In genomic region chr18:69400253-69400975, GRCh38 we compare ENCODE assay signal across 9 cellular contexts. TPM values are rescaled to one million over a fixed set of nuclear protein-coding genes. Genes with fewer than 3 reads are reported as not detected.
DNase-seq lines count a peak whose midpoint lies in the region; ATAC-seq and TF ChIP-seq lines count a peak whose summit lies in the region.
"Had no signal": no experiment of that assay in that cellular context is flagged by ENCODE, and none has a peak within 500 bp of the region (broad histone marks: within the 10 kb centered on the region; RNA-seq: fewer than 3 reads in every experiment).

Gene DOK6, plus strand, starts transcription at chr18:69400888.

- H3K36me3 ChIP-seq in HUES64 (ENCODE audit: insufficient read depth, low read length) (no peaks in the 10 kb centered on the region), SJSA1 (no peaks in the 10 kb centered on the region), suprapubic skin (no peaks in the 10 kb centered on the region)

- peak within 1 kb of the TSS; percentile 30 to 70 for H3K4me3 Mint-ChIP-seq in effector memory CD8-positive, alpha-beta T cell
- H3K4me3 Mint-ChIP-seq: dendritic cell treated with granulocyte-macrophage colony-stimulating factor and Interleukin-4, amounts not matched to agents 40 ng/mL and 50 ng/mL, for 4 days had no signal

- no peaks in the 10 kb centered on the region for H3K9me3 Mint-ChIP-seq in effector memory CD8-positive, alpha-beta T cell
- H3K9me3 Mint-ChIP-seq: dendritic cell treated with granulocyte-macrophage colony-stimulating factor and Interleukin-4, amounts not matched to agents 40 ng/mL and 50 ng/mL, for 4 days had no signal

- TF ChIP-seq POLR2A in lower leg skin (IDR thresholded peaks at IDR 0.05), result no peak
- no peak for TF ChIP-seq POLR2A in suprapubic skin (IDR thresholded peaks at IDR 0.05)

- H3K9me3 ChIP-seq in HUES64 (ENCODE audit: insufficient read depth, low read depth, low read length) (no peaks in the 10 kb centered on the region), SJSA1 (replicated peaks) (no peaks in the 10 kb centered on the region), suprapubic skin (no peaks in the 10 kb centered on the region)

- no peaks in the 10 kb centered on the region for H3K36me3 Mint-ChIP-seq in effector memory CD8-positive, alpha-beta T cell (ENCODE audit: insufficient read depth)

- under 1% methylated on average over 78 of the region's 79 CpGs for WGBS in HUES64
- 1 to 2% methylated on average over 20 to 39 of the region's 79 CpGs for WGBS in lower leg skin, 2 donors
- 2% methylated on average over 40 of the region's 79 CpGs for WGBS in suprapubic skin

- ATAC-seq in effector memory CD8-positive, alpha-beta T cell (replicated peaks), result no peak
- ATAC-seq in HG03432 (IDR thresholded peaks at IDR 0.05; ENCODE audit: unreplicated experiment) (no peak), HG03571 (IDR thresholded peaks at IDR 0.05; ENCODE audit: unreplicated experiment) (no peak)

- no peak for TF ChIP-seq CTCF in AG10803 (conservative IDR thresholded peaks at IDR 0.05; ENCODE audit: low read length)
- no peak for TF ChIP-seq CTCF in lower leg skin (IDR thresholded peaks at IDR 0.05)
- no peak for TF ChIP-seq CTCF in suprapubic skin (IDR thresholded peaks at IDR 0.05)

- DNase-seq in AG10803 (ENCODE audit: low read depth), result peak; percentile 55
- DNase-seq in SJSA1 (ENCODE audit: low read depth in 1 of 2, low spot score in 2 of 2), result peak; percentile 5 to 42
- DNase-seq in effector memory CD8-positive, alpha-beta T cell, result no peak
- peak in 1 of 2 donors; percentile 86 for DNase-seq in lower leg skin (ENCODE audit: low spot score in 2 of 2)
- peak in 1 of 2 donors; percentile 79 for DNase-seq in suprapubic skin (ENCODE audit: low spot score in 2 of 2)

- H3K4me1 ChIP-seq in HUES64 (ENCODE audit: insufficient read depth, low read length), result peaks cover 26% of the 10 kb centered on the region
- peaks cover 10% of the 10 kb centered on the region for H3K4me1 ChIP-seq in SJSA1 (replicated peaks)
- H3K4me1 ChIP-seq in suprapubic skin, result peaks cover 21% of the 10 kb centered on the region

- intact Hi-C loops in lower leg skin (cut with DNase I; ENCODE audit: low total_unique reads), result no loop called here

- H3K9ac ChIP-seq in HUES64 (ENCODE audit: low read depth, low read length), result peak within 1 kb of the TSS; percentile 47

- no peak for TF ChIP-seq EP300 in suprapubic skin (IDR thresholded peaks at IDR 0.05)

- no peak within 1 kb of the TSS for H3K27ac ChIP-seq in HUES64 (ENCODE audit: low read depth, low read length)
- H3K27ac ChIP-seq in SJSA1, result no peak within 1 kb of the TSS
- peak within 1 kb of the TSS; percentile 43 for H3K27ac ChIP-seq in suprapubic skin

- H3K4me1 Mint-ChIP-seq in effector memory CD8-positive, alpha-beta T cell (ENCODE audit: low read depth in 2 of 2), result peaks cover 10 to 13% of the 10 kb centered on the region in 2 donors

- H3K4me3 ChIP-seq in AG10803 (ENCODE audit: low read length) (peak within 1 kb of the TSS; percentile 68), HUES64 (ENCODE audit: low read length) (peak within 1 kb of the TSS; percentile 61), SJSA1 (peak within 1 kb of the TSS; percentile 13; the same call in 1 of the 2 replicates), lower leg skin (ENCODE audit: low read depth, poor library complexity, severe bottlenecking) (peak within 1 kb of the TSS; percentile 10), suprapubic skin (peak within 1 kb of the TSS; percentile 48)

- peaks cover 62% of the 10 kb centered on the region for H3K27me3 ChIP-seq in HUES64 (ENCODE audit: insufficient read depth, low read length)
- H3K27me3 ChIP-seq in SJSA1 (replicated peaks), result peaks cover 37% of the 10 kb centered on the region
- H3K27me3 ChIP-seq in suprapubic skin, result peaks cover 38% of the 10 kb centered on the region

- H3K27me3 Mint-ChIP-seq in effector memory CD8-positive, alpha-beta T cell, result peaks cover 46 to 79% of the 10 kb centered on the region in 2 donors

- H3K27ac Mint-ChIP-seq in effector memory CD8-positive, alpha-beta T cell, result no peak within 1 kb of the TSS
- H3K27ac Mint-ChIP-seq: dendritic cell treated with granulocyte-macrophage colony-stimulating factor and Interleukin-4, amounts not matched to agents 40 ng/mL and 50 ng/mL, for 4 days had no signal

RNA-seq across cellular contexts. Expression of gene DOK6, which starts in this region (rescaled TPM):
- polyA plus RNA-seq in HUES64 (2013, experiment 1 of 2), result 0.45 TPM
- polyA plus RNA-seq in HUES64 (2013, experiment 2 of 2), result 0.63 TPM
- total RNA-seq in SJSA1 (2014; rRNA removed; shearing (Covaris generic)), result not detected in 2 replicates
- total RNA-seq in lower leg skin (under 1 TPM; 0.21 to 0.45 (median 0.42) TPM), suprapubic skin (under 1 TPM in 3 of 4 donors, not detected in 1; 0.21 to 0.80 (median 0.42) TPM)

Comparison
In these comparisons a context has a peak if more than half of its experiments do, and no peak if none do; other contexts are left out.
1. Peak in DNase-seq and H3K4me3 ChIP-seq in SJSA1; RNA of the gene not detected or under 1 TPM.
2. H3K4me3 ChIP-seq: peak in every context shown above with its lines; median percentile 68 in AG10803; 61 in HUES64; 48 in suprapubic skin; 13 in SJSA1; 10 in lower leg skin.